Comparison of ENCODE assay signal across 10 cellular contexts in the genomic region with DNA sequence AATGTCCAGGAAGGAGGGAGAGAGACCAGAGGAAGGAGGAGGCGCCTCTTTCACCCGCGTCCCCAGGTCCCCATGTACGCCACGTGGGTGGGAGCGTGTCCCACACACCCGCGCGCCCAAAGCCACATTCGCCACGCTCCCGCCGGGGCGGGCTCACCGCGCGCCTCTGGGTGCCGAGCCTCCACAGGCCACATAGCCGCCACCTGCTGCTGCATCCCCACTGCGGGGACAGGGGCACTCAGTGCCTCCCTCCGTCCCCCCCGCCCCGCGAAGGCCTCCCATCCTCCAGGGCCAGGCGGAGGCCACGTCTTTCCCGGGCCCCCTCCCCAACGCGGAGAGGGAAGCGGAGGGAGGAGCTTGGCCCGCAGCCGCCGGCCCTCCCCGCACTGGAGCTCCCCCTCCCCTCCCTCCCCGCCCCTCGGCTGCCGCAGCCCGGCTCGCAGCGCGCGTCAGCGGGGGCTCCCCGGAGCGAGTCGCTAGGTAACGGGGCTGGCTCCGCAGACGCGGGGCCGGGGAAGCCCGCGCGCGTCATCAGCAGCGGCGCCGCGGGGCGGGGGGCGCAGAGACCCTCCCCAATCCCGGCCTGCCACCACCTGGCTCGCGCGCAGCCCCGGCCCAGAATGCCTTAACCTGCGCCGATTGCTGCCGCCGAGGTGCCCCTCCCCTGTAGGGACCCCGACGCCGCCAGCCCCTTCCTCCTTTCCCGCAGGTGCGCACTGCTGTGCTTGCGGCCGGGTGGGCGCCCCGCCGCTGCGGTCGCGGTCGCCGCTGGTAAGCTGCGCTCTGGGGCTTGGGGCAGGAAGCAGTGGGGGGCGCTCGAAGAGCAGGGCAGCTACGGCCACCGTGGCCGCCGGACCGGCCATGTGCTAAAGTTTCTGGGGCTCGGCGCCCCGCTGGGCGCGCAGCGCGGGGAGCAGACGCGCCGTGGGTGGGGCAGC. TPM values are rescaled to one million over a fixed set of nuclear protein-coding genes. Genes with fewer than 3 reads are reported as not detected.
A peak's percentile ranks its signal among the peaks of the same experiment; 100 is the strongest.
DNase-seq lines count a peak whose midpoint lies in the region; ATAC-seq and TF ChIP-seq lines count a peak whose summit lies in the region.
"Had no signal": no experiment of that assay in that cellular context is flagged by ENCODE, and none has a peak within 500 bp of the region (broad histone marks: within the 10 kb centered on the region; RNA-seq: fewer than 3 reads in every experiment).

No MANE protein-coding gene starts in this region.

- no peaks in the 10 kb centered on the region for H3K36me3 Mint-ChIP-seq in neural crest cell (ENCODE audit: low read depth)
- no peaks in the 10 kb centered on the region for H3K36me3 Mint-ChIP-seq in activated T-cell treated with anti-CD3 and anti-CD28 coated beads, Interleukin-2, amount 50 U/mL, for 4 hours (ENCODE audit: insufficient read depth)
- H3K36me3 Mint-ChIP-seq: activated naive CD8-positive, alpha-beta T cell had no signal

- peaks cover 3% of the 10 kb centered on the region; the same call in 1 of the 2 replicates for H3K36me3 ChIP-seq in HUES64 (ENCODE audit: insufficient read depth, low read length)

- H3K4me1 ChIP-seq in HUES64 (ENCODE audit: insufficient read depth, low read length), result peaks cover 28% of the 10 kb centered on the region

- peaks cover 10% of the 10 kb centered on the region for H3K4me1 Mint-ChIP-seq in neural crest cell
- peaks cover 9% of the 10 kb centered on the region for H3K4me1 Mint-ChIP-seq in activated T-cell treated with anti-CD3 and anti-CD28 coated beads, Interleukin-2, amount 50 U/mL, for 4 hours (ENCODE audit: low read depth)

- WGBS in HUES64, result 5% methylated on average over 103 of the region's 103 CpGs

- peaks cover 22% of the 10 kb centered on the region for H3K27me3 ChIP-seq in HUES64 (ENCODE audit: insufficient read depth, low read length)

- DNase-seq in ELF-1 (ENCODE audit: low read depth, low spot score), result peak; percentile 45
- peak; percentile 12 for DNase-seq in astrocyte of the hippocampus (ENCODE audit: low read depth, low spot score)
- peak; percentile 17 for DNase-seq in neural crest cell (ENCODE audit: low read depth, low spot score)
- no peak for DNase-seq in LoVo (ENCODE audit: low spot score)
- DNase-seq in activated T-cell treated with anti-CD3 and anti-CD28 coated beads, Interleukin-2, amount 50 U/mL, for 4 hours, result no peak
- DNase-seq: MV-4-11, T1000 had no signal

- H3K4me3 ChIP-seq in HUES64 (ENCODE audit: low read length), result peak overlapping the region; percentile 77

- peaks cover 81% of the 10 kb centered on the region for H3K27me3 Mint-ChIP-seq in neural crest cell (ENCODE audit: low read depth)
- peaks cover 32% of the 10 kb centered on the region for H3K27me3 Mint-ChIP-seq in activated T-cell treated with anti-CD3 and anti-CD28 coated beads, Interleukin-2, amount 50 U/mL, for 4 hours (ENCODE audit: low read depth)

- ATAC-seq in HG03460 (IDR thresholded peaks at IDR 0.05; ENCODE audit: unreplicated experiment), result no peak
- no peak for ATAC-seq in activated T-cell treated with anti-CD3 and anti-CD28 coated beads, Interleukin-2, amount 50 U/mL, for 4 hours

- H3K9me3 ChIP-seq in HUES64 (ENCODE audit: insufficient read depth, low read depth, low read length), result no peaks in the 10 kb centered on the region

- H3K27ac ChIP-seq in HUES64 (ENCODE audit: low read depth, low read length), result no peak overlapping the region

- peak overlapping the region; percentile 84 for H3K4me3 Mint-ChIP-seq in neural crest cell
- no peak overlapping the region for H3K4me3 Mint-ChIP-seq in activated T-cell treated with anti-CD3 and anti-CD28 coated beads, Interleukin-2, amount 50 U/mL, for 4 hours
- H3K4me3 Mint-ChIP-seq: activated naive CD8-positive, alpha-beta T cell had no signal

- no peak overlapping the region for H3K27ac Mint-ChIP-seq in neural crest cell (ENCODE audit: unreplicated experiment)
- H3K27ac Mint-ChIP-seq: activated naive CD8-positive, alpha-beta T cell had no signal

- H3K9me3 Mint-ChIP-seq in neural crest cell, result no peaks in the 10 kb centered on the region
- H3K9me3 Mint-ChIP-seq in activated T-cell treated with anti-CD3 and anti-CD28 coated beads, Interleukin-2, amount 50 U/mL, for 4 hours, result no peaks in the 10 kb centered on the region

- H3K9ac ChIP-seq in HUES64 (ENCODE audit: low read depth, low read length), result peak overlapping the region; percentile 77

- TF ChIP-seq CTCF in neural crest cell (conservative IDR thresholded peaks at IDR 0.05), result peak; percentile 15

RNA-seq across cellular contexts. Expression of gene TUNAR, which starts 0.5 kb away (rescaled TPM):
- 26.5 TPM for polyA plus RNA-seq in HUES64 (2013, experiment 1 of 2)
- 36.3 TPM for polyA plus RNA-seq in HUES64 (2013, experiment 2 of 2)
- 4.4 and 4.7 TPM in 2 replicates for total RNA-seq in neural crest cell
- total RNA-seq in activated T-cell treated with anti-CD3 and anti-CD28 coated beads, Interleukin-2, amount 50 U/mL, for 4 hours, result not detected

Comparison
In these comparisons a context has a peak if more than half of its experiments do, and no peak if none do; other contexts are left out.
1. DNase-seq: peak in ELF-1 (single experiment), astrocyte of the hippocampus (single experiment) and neural crest cell (single experiment); none in LoVo (single experiment) and activated T-cell treated with anti-CD3 and anti-CD28 coated beads, Interleukin-2, amount 50 U/mL, for 4 hours (single experiment).